ENCODE assay signal across 2 cellular contexts in genomic region chr19:5850743-5851293, GRCh38.
TF ChIP-seq lines count a peak whose summit lies in the region.

No MANE protein-coding gene starts in this region.

TF ChIP-seq in Ishikawa, 13 proteins besides CTCF, POLR2A, EP300 and RAD21:
- no peak for TF ChIP-seq TAF1 (IDR thresholded peaks at IDR 0.05; ENCODE audit: low read depth)
- TF ChIP-seq TEAD4 (IDR thresholded peaks at IDR 0.05) = no peak
- TF ChIP-seq NFIC (IDR thresholded peaks at IDR 0.05) = peak; percentile 59; the same call in 1 of the 2 replicates
- TF ChIP-seq MAX (IDR thresholded peaks at IDR 0.05) = no peak
- no peak for TF ChIP-seq CREB1 (IDR thresholded peaks at IDR 0.05; ENCODE audit: low read depth)
- no peak for TF ChIP-seq REST (IDR thresholded peaks at IDR 0.05; ENCODE audit: low read depth)
- no peak for TF ChIP-seq FOXM1 (IDR thresholded peaks at IDR 0.05; ENCODE audit: borderline replicate concordance, low read depth)
- TF ChIP-seq ZBTB7A (IDR thresholded peaks at IDR 0.05; ENCODE audit: low read depth) = peak; percentile 81; the same call in 1 of the 2 replicates
- TF ChIP-seq TCF12 (IDR thresholded peaks at IDR 0.05; ENCODE audit: low read depth) = no peak; the same call in 1 of the 2 replicates
- TF ChIP-seq CEBPB (IDR thresholded peaks at IDR 0.05) = peak; percentile 97
- no peak for TF ChIP-seq YY1 (IDR thresholded peaks at IDR 0.05; ENCODE audit: low read depth)

TF ChIP-seq in HepG2, 621 proteins besides CTCF, POLR2A, EP300 and RAD21:
- TF ChIP-seq CEBPB (IDR thresholded peaks at IDR 0.05; ENCODE audit: borderline replicate concordance, low read depth, low read length) = peak; percentile 76
- TF ChIP-seq ZNF800 (CRISPR knock-in tag; IDR thresholded peaks at IDR 0.05) = no peak
- TF ChIP-seq XRCC5 (optimal IDR thresholded peaks at IDR 0.05; ENCODE audit: low read length) = no peak
- TF ChIP-seq RXRB (CRISPR knock-in tag; IDR thresholded peaks at IDR 0.05; ENCODE audit: borderline replicate concordance) = no peak
- TF ChIP-seq ZBTB49 (CRISPR knock-in tag; IDR thresholded peaks at IDR 0.05; ENCODE audit: borderline replicate concordance) = no peak
- TF ChIP-seq ELF3 (CRISPR knock-in tag; IDR thresholded peaks at IDR 0.05) = no peak
- no peak for TF ChIP-seq RORA (CRISPR knock-in tag; IDR thresholded peaks at IDR 0.05)
- no peak for TF ChIP-seq RELA (CRISPR knock-in tag; IDR thresholded peaks at IDR 0.05)
- TF ChIP-seq NR2F6 (IDR thresholded peaks at IDR 0.05) = no peak
- TF ChIP-seq NR2F6 (CRISPR knock-in tag; IDR thresholded peaks at IDR 0.05) = no peak
- TF ChIP-seq ZBTB20 (CRISPR knock-in tag; IDR thresholded peaks at IDR 0.05; ENCODE audit: borderline replicate concordance, low read depth) = no peak
- TF ChIP-seq ATF4 (CRISPR knock-in tag; IDR thresholded peaks at IDR 0.05) = peak in 1 of 2 experiments; percentile 51; a peak in 1 of 4 replicates
- peak; percentile 75 for TF ChIP-seq CEBPG (CRISPR knock-in tag; IDR thresholded peaks at IDR 0.05)
- TF ChIP-seq E2F2 (CRISPR knock-in tag; IDR thresholded peaks at IDR 0.05; ENCODE audit: borderline replicate concordance) = no peak
- no peak for TF ChIP-seq ZNF556 (CRISPR knock-in tag; IDR thresholded peaks at IDR 0.05; ENCODE audit: borderline replicate concordance)
- TF ChIP-seq ARHGAP35 (CRISPR knock-in tag; IDR thresholded peaks at IDR 0.05; ENCODE audit: borderline replicate concordance) = no peak
- TF ChIP-seq ZBTB3 (CRISPR knock-in tag; IDR thresholded peaks at IDR 0.05; ENCODE audit: borderline replicate concordance, low read depth) = no peak
- TF ChIP-seq REXO4 (CRISPR knock-in tag; IDR thresholded peaks at IDR 0.05; ENCODE audit: borderline replicate concordance) = no peak
- TF ChIP-seq EED (CRISPR knock-in tag; IDR thresholded peaks at IDR 0.05) = no peak
- TF ChIP-seq ZNF512 (CRISPR knock-in tag; IDR thresholded peaks at IDR 0.05) = no peak
- 0 out of 2 replicates have a peak, but pooled peaks have one; percentile 19 for TF ChIP-seq ZNF121 (CRISPR knock-in tag; IDR thresholded peaks at IDR 0.05)
